ENCODE assay signal across 35 cellular contexts in genomic region chr2:3122525-3122924, GRCh38.
"Had no signal": no experiment of that assay in that cellular context is flagged by ENCODE, and none has a peak within 500 bp of the region (broad histone marks: within the 10 kb centered on the region; RNA-seq: fewer than 3 reads in every experiment).

No MANE protein-coding gene starts in this region.

- H3K4me1 Mint-ChIP-seq: activated naive CD8-positive, alpha-beta T cell treated with anti-CD3 and anti-CD28 coated beads for 36 hours; activated T-helper 17 cell treated with anti-CD3 and anti-CD28 coated beads, Interleukin-2, amount 50 U/mL, for 72 hours; central memory CD8-positive, alpha-beta T cell had no signal

- ATAC-seq: activated naive CD4-positive, alpha-beta T cell treated with anti-CD3 and anti-CD28 coated beads, Interleukin-2, amount 50 U/mL, for 72 hours; activated naive CD8-positive, alpha-beta T cell treated with anti-CD3 and anti-CD28 coated beads, Interleukin-2, amount 50 U/mL, for 24 hours; activated T-cell treated with anti-CD3 and anti-CD28 coated beads, Interleukin-2, amount 50 U/mL, for 4 hours; activated T-cell treated with anti-CD3 and anti-CD28 coated beads, Interleukin-2, amount 50 U/mL, for 72 hours; activated T-helper 17 cell treated with anti-CD3 and anti-CD28 coated beads, Interleukin-2, amount 50 U/mL, for 72 hours; body of pancreas had no signal

- H3K27ac Mint-ChIP-seq: activated naive CD4-positive, alpha-beta T cell treated with anti-CD3 and anti-CD28 coated beads for 36 hours; activated naive CD4-positive, alpha-beta T cell treated with anti-CD3 and anti-CD28 coated beads, Interleukin-2, amount 10 ng/mL, durations not matched to agents 7 days and 5 days; activated naive CD4-positive, alpha-beta T cell treated with anti-CD3 and anti-CD28 coated beads, Interleukin-2, amount 50 U/mL, for 24 hours; activated naive CD4-positive, alpha-beta T cell treated with anti-CD3 and anti-CD28 coated beads, Interleukin-2, amount 50 U/mL, for 72 hours; activated naive CD8-positive, alpha-beta T cell; activated naive CD8-positive, alpha-beta T cell treated with anti-CD3 and anti-CD28 coated beads for 36 hours; activated naive CD8-positive, alpha-beta T cell treated with anti-CD3 and anti-CD28 coated beads, Interleukin-2, amount 10 ng/mL, durations not matched to agents 7 days and 5 days; activated naive CD8-positive, alpha-beta T cell treated with anti-CD3 and anti-CD28 coated beads, Interleukin-2, amount 50 U/mL, for 24 hours; activated T-cell treated with anti-CD3 and anti-CD28 coated beads, Interleukin-2, amount 50 U/mL, for 72 hours; activated T-helper 1 cell treated with anti-CD3 and anti-CD28 coated beads, Interleukin-12 subunit alpha, Interleukin-12 subunit beta, Interleukin-2, Interleukin-4 antibody, amounts not matched to agents 30 ng/mL and 10 ng/mL and 1 ng/mL, durations not matched to agents 14 hours and 24 hours and 36 hours; activated T-helper 17 cell treated with anti-CD3 and anti-CD28 coated beads, Interleukin-2, amount 50 U/mL, for 72 hours; activated T-helper 2 cell treated with anti-CD3 and anti-CD28 coated beads, Interferon-gamma antibody, Interleukin-2, Interleukin-4, amounts not matched to agents 10 μg/mL and 5 μg/mL and 100 μg/mL, durations not matched to agents 14 hours and 24 hours and 36 hours had no signal

- H3K4me3 ChIP-seq: adrenal gland, ascending aorta, body of pancreas, breast epithelium, cardiac muscle cell had no signal

- H3K4me1 ChIP-seq: adrenal gland, ascending aorta, body of pancreas, breast epithelium had no signal

- H3K36me3 ChIP-seq: adrenal gland, ascending aorta, brain microvascular endothelial cell, breast epithelium, cardiac muscle cell had no signal

- H3K27me3 ChIP-seq: adrenal gland, ascending aorta, body of pancreas, brain microvascular endothelial cell, breast epithelium, cardiac muscle cell had no signal

- H3K9me3 ChIP-seq: adrenal gland, ascending aorta, body of pancreas, breast epithelium had no signal

- DNase-seq: activated effector memory CD4-positive, alpha-beta T cell treated with anti-CD3 and anti-CD28 coated beads, Interleukin-2, amount 50 U/mL, for 16 hours; activated effector memory CD4-positive, alpha-beta T cell treated with Interleukin-2 at 50 U/mL for 16 hours; activated gamma-delta T cell; activated gamma-delta T cell treated with Interleukin-2 at 50 U/mL for 16 hours; activated naive CD4-positive, alpha-beta T cell; activated naive CD4-positive, alpha-beta T cell treated with anti-CD3 and anti-CD28 coated beads for 36 hours; activated naive CD4-positive, alpha-beta T cell treated with anti-CD3 and anti-CD28 coated beads, Interleukin-2, amount 10 ng/mL, durations not matched to agents 7 days and 5 days; activated naive CD4-positive, alpha-beta T cell treated with anti-CD3 and anti-CD28 coated beads, Interleukin-2, amount 50 U/mL, for 16 hours; activated naive CD4-positive, alpha-beta T cell treated with Interleukin-2 at 50 U/mL for 16 hours; activated naive CD8-positive, alpha-beta T cell treated with anti-CD3 and anti-CD28 coated beads for 36 hours; activated naive CD8-positive, alpha-beta T cell treated with anti-CD3 and anti-CD28 coated beads, Interleukin-2, amount 10 ng/mL, durations not matched to agents 7 days and 5 days; activated naive CD8-positive, alpha-beta T cell treated with anti-CD3 and anti-CD28 coated beads, Interleukin-2, amount 50 U/mL, for 24 hours; activated T-cell treated with anti-CD3 and anti-CD28 coated beads, Interleukin-2, amount 50 U/mL, for 4 hours; activated T-cell treated with anti-CD3 and anti-CD28 coated beads, Interleukin-2, amount 50 U/mL, for 48 hours; activated T-cell treated with anti-CD3 and anti-CD28 coated beads, Interleukin-2, amount 50 U/mL, for 72 hours; adrenal gland; amniotic stem cell; amygdala; aorta; body of pancreas; brain microvascular endothelial cell; caudate nucleus; central memory CD4-positive, alpha-beta T cell; cerebellar nuclear complex had no signal

- H3K36me3 Mint-ChIP-seq: activated naive CD4-positive, alpha-beta T cell treated with anti-CD3 and anti-CD28 coated beads, Interleukin-2, amount 10 ng/mL, durations not matched to agents 7 days and 5 days; activated naive CD4-positive, alpha-beta T cell treated with anti-CD3 and anti-CD28 coated beads, Interleukin-2, amount 50 U/mL, for 24 hours; activated naive CD4-positive, alpha-beta T cell treated with anti-CD3 and anti-CD28 coated beads, Interleukin-2, amount 50 U/mL, for 72 hours; activated naive CD8-positive, alpha-beta T cell; activated naive CD8-positive, alpha-beta T cell treated with anti-CD3 and anti-CD28 coated beads, Interleukin-2, amount 10 ng/mL, durations not matched to agents 7 days and 5 days had no signal

- H3K4me3 Mint-ChIP-seq: activated naive CD4-positive, alpha-beta T cell treated with anti-CD3 and anti-CD28 coated beads for 36 hours; activated naive CD4-positive, alpha-beta T cell treated with anti-CD3 and anti-CD28 coated beads, Interleukin-2, amount 10 ng/mL, durations not matched to agents 7 days and 5 days; activated naive CD4-positive, alpha-beta T cell treated with anti-CD3 and anti-CD28 coated beads, Interleukin-2, amount 50 U/mL, for 24 hours; activated naive CD8-positive, alpha-beta T cell; activated naive CD8-positive, alpha-beta T cell treated with anti-CD3 and anti-CD28 coated beads for 36 hours; activated naive CD8-positive, alpha-beta T cell treated with anti-CD3 and anti-CD28 coated beads, Interleukin-2, amount 10 ng/mL, durations not matched to agents 7 days and 5 days; activated naive CD8-positive, alpha-beta T cell treated with anti-CD3 and anti-CD28 coated beads, Interleukin-2, amount 50 U/mL, for 24 hours; activated T-cell treated with anti-CD3 and anti-CD28 coated beads, Interleukin-2, amount 50 U/mL, for 4 hours; activated T-cell treated with anti-CD3 and anti-CD28 coated beads, Interleukin-2, amount 50 U/mL, for 72 hours; activated T-helper 1 cell treated with anti-CD3 and anti-CD28 coated beads, Interleukin-12 subunit alpha, Interleukin-12 subunit beta, Interleukin-2, Interleukin-4 antibody, amounts not matched to agents 30 ng/mL and 10 ng/mL and 1 ng/mL, durations not matched to agents 14 hours and 24 hours and 36 hours; activated T-helper 17 cell treated with anti-CD3 and anti-CD28 coated beads, Interleukin-2, amount 50 U/mL, for 72 hours; brain; central memory CD8-positive, alpha-beta T cell had no signal

- H3K27ac ChIP-seq: adrenal gland, ascending aorta, body of pancreas, brain microvascular endothelial cell, breast epithelium, cardiac muscle cell had no signal

- H3K9me3 Mint-ChIP-seq: activated naive CD4-positive, alpha-beta T cell treated with anti-CD3 and anti-CD28 coated beads, Interleukin-2, amount 10 ng/mL, durations not matched to agents 7 days and 5 days; activated naive CD4-positive, alpha-beta T cell treated with anti-CD3 and anti-CD28 coated beads, Interleukin-2, amount 50 U/mL, for 24 hours; activated naive CD4-positive, alpha-beta T cell treated with anti-CD3 and anti-CD28 coated beads, Interleukin-2, amount 50 U/mL, for 72 hours; activated naive CD8-positive, alpha-beta T cell treated with anti-CD3 and anti-CD28 coated beads, Interleukin-2, amount 10 ng/mL, durations not matched to agents 7 days and 5 days; activated T-cell treated with anti-CD3 and anti-CD28 coated beads, Interleukin-2, amount 50 U/mL, for 4 hours; activated T-cell treated with anti-CD3 and anti-CD28 coated beads, Interleukin-2, amount 50 U/mL, for 72 hours; activated T-helper 1 cell treated with anti-CD3 and anti-CD28 coated beads, Interleukin-12 subunit alpha, Interleukin-12 subunit beta, Interleukin-2, Interleukin-4 antibody, amounts not matched to agents 30 ng/mL and 10 ng/mL and 1 ng/mL, durations not matched to agents 14 hours and 24 hours and 36 hours; activated T-helper 17 cell treated with anti-CD3 and anti-CD28 coated beads, Interleukin-2, amount 50 U/mL, for 72 hours; activated T-helper 2 cell treated with anti-CD3 and anti-CD28 coated beads, Interferon-gamma antibody, Interleukin-2, Interleukin-4, amounts not matched to agents 10 μg/mL and 5 μg/mL and 100 μg/mL, durations not matched to agents 14 hours and 24 hours and 36 hours; central memory CD8-positive, alpha-beta T cell had no signal

- H3K27me3 Mint-ChIP-seq: activated naive CD4-positive, alpha-beta T cell treated with anti-CD3 and anti-CD28 coated beads, Interleukin-2, amount 10 ng/mL, durations not matched to agents 7 days and 5 days; activated naive CD4-positive, alpha-beta T cell treated with anti-CD3 and anti-CD28 coated beads, Interleukin-2, amount 50 U/mL, for 24 hours; activated naive CD8-positive, alpha-beta T cell; activated naive CD8-positive, alpha-beta T cell treated with anti-CD3 and anti-CD28 coated beads for 36 hours; activated naive CD8-positive, alpha-beta T cell treated with anti-CD3 and anti-CD28 coated beads, Interleukin-2, amount 50 U/mL, for 24 hours; activated T-helper 17 cell treated with anti-CD3 and anti-CD28 coated beads, Interleukin-2, amount 50 U/mL, for 72 hours had no signal
